ENCODE assay signal across 8 cellular contexts in genomic region chr17:66348605-66349165, GRCh38. TPM values are rescaled to one million over a fixed set of nuclear protein-coding genes. Genes with fewer than 3 reads are reported as not detected.
A peak's percentile ranks its signal among the peaks of the same experiment; 100 is the strongest.
DNase-seq lines count a peak whose midpoint lies in the region; ATAC-seq and TF ChIP-seq lines count a peak whose summit lies in the region.

No MANE protein-coding gene starts in this region.

- H3K4me1 ChIP-seq in PC-3 (ENCODE audit: insufficient read depth, low read length), result peaks cover 62% of the 10 kb centered on the region
- peaks cover 18% of the 10 kb centered on the region for H3K4me1 ChIP-seq in fibroblast of lung (ENCODE audit: control insufficient read depth, extremely low read depth, insufficient read depth, low read length)

- no peaks in the 10 kb centered on the region for H3K27me3 ChIP-seq in PC-3 (ENCODE audit: low read length)
- no peaks in the 10 kb centered on the region for H3K27me3 ChIP-seq in fibroblast of lung (ENCODE audit: control insufficient read depth, insufficient read depth, low read length)

- no peaks in the 10 kb centered on the region for H3K9me2 ChIP-seq in PC-3 (replicated peaks; ENCODE audit: low read length)

- no peaks in the 10 kb centered on the region for H3K9me3 Mint-ChIP-seq in glutamatergic neuron (ENCODE audit: unreplicated experiment)

- H3K4me3 Mint-ChIP-seq in glutamatergic neuron (ENCODE audit: unreplicated experiment), result no peak overlapping the region

- peaks cover 17% of the 10 kb centered on the region for H3F3A ChIP-seq in PC-3 (ENCODE audit: low read length, unreplicated experiment)

- CTCF ChIA-PET in PC-3 (lab: Charles Lee), result interaction anchor here (0.6 kb wide), 1 partner anchor 31 kb away, joined by 3 read pairs; no protein-coding TSS in a partner anchor

- H3K4me3 ChIP-seq in PC-3 (ENCODE audit: low read length), result peak overlapping the region; percentile 51
- no peak overlapping the region for H3K4me3 ChIP-seq in fibroblast of lung (replicated peaks in 1 of 4; ENCODE audit: control extremely low read depth in 1 of 4, insufficient read depth in 1 of 4, low read depth in 3 of 4, low read length in 4 of 4)

- no peaks in the 10 kb centered on the region for H3K9me3 ChIP-seq in PC-3 (ENCODE audit: low read length)
- no peaks in the 10 kb centered on the region for H3K9me3 ChIP-seq in fibroblast of lung (ENCODE audit: control insufficient read depth, insufficient read depth, low read depth, low read length)

- H3K9ac ChIP-seq in PC-3 (ENCODE audit: low read length) (peak overlapping the region; percentile 34), fibroblast of lung (ENCODE audit: insufficient read depth, low read length) (no peak overlapping the region)

- H3K36me3 ChIP-seq in PC-3 (ENCODE audit: low read depth, low read length) (no peaks in the 10 kb centered on the region), fibroblast of lung (ENCODE audit: control insufficient read depth, insufficient read depth, low read length) (no peaks in the 10 kb centered on the region)

- H3K27ac ChIP-seq in PC-3 (ENCODE audit: low read length) (peak overlapping the region; percentile 90), fibroblast of lung (ENCODE audit: insufficient read depth, low read length) (no peak overlapping the region)

- intact Hi-C loops in Right ventricle myocardium superior (cut with DNase I), result no loop called here
- intact Hi-C loops in cardiac septum (cut with DNase I), result no loop called here
- intact Hi-C loops in PC-3 (cut with micrococcal nuclease), result loop anchor here (1.0 to 5.0 kb wide), 7 partner anchors 26 to 276 kb away; no protein-coding TSS in a partner anchor

- no peak for DNase-seq in Right ventricle myocardium superior
- no peak for DNase-seq in cardiac septum (ENCODE audit: low spot score)
- peak; percentile 92 for DNase-seq in PC-3
- peak; percentile 81 to 88 for DNase-seq in fibroblast of lung (ENCODE audit: low read depth in 2 of 2)
- peak; percentile 46 for DNase-seq in smooth muscle cell of the brain vasculature (ENCODE audit: low read depth, low spot score)
- no peak for DNase-seq in effector CD4-positive, alpha-beta T cell
- no peak for DNase-seq in glutamatergic neuron

- TF ChIP-seq CTCF in PC-3 (conservative IDR thresholded peaks at IDR 0.05; ENCODE audit: low read depth, low read length) (no peak), fibroblast of lung (conservative IDR thresholded peaks at IDR 0.05 in 1 of 2, IDR thresholded peaks at IDR 0.05 in 1 of 2; ENCODE audit: low read depth in 1 of 2, low read length in 2 of 2) (no peak), glutamatergic neuron (IDR thresholded peaks at IDR 0.05; ENCODE audit: partially characterized antibody, unreplicated experiment) (no peak)

- POLR2A ChIA-PET in PC-3 (lab: Charles Lee; ENCODE audit: unreplicated experiment), result no interaction called here

- H4K20me1 ChIP-seq in PC-3 (ENCODE audit: low read length) (no peaks in the 10 kb centered on the region), fibroblast of lung (ENCODE audit: control insufficient read depth, extremely low read depth, insufficient read depth, low read length) (peaks cover 2% of the 10 kb centered on the region)

- peaks cover 75% of the 10 kb centered on the region for H3K79me2 ChIP-seq in PC-3 (ENCODE audit: low read length)
- H3K79me2 ChIP-seq in fibroblast of lung (ENCODE audit: control insufficient read depth, insufficient read depth, low read length), result peaks cover 81% of the 10 kb centered on the region

- BruUV-seq in PC-3 (replicated peaks; lab: Mats Ljungman, UMichigan), result no TSS peak

- H2AFZ ChIP-seq in PC-3 (ENCODE audit: low read length) (peak overlapping the region; percentile 56; the same call in 1 of the 2 replicates), fibroblast of lung (ENCODE audit: low read length) (no peak overlapping the region)

- no peaks in the 10 kb centered on the region for H3K27me3 Mint-ChIP-seq in glutamatergic neuron (ENCODE audit: unreplicated experiment)

- no peaks in the 10 kb centered on the region for H3K36me3 Mint-ChIP-seq in glutamatergic neuron (ENCODE audit: unreplicated experiment)

- H3K4me2 ChIP-seq in PC-3 (ENCODE audit: low read length) (peak overlapping the region; percentile 84), fibroblast of lung (ENCODE audit: extremely low read depth, insufficient read depth, low read length) (peak overlapping the region; percentile 67)

- peaks cover 3% of the 10 kb centered on the region for H3K4me1 Mint-ChIP-seq in glutamatergic neuron (ENCODE audit: low read depth, unreplicated experiment)

- H3K27ac Mint-ChIP-seq in glutamatergic neuron (ENCODE audit: unreplicated experiment), result no peak overlapping the region

- ATAC-seq in Right ventricle myocardium superior (ENCODE audit: poor library complexity), result peak; percentile 87
- ATAC-seq in PC-3, result peak; percentile 82
- no peak for ATAC-seq in GM18867 (IDR thresholded peaks at IDR 0.05; ENCODE audit: unreplicated experiment)

RNA-seq across cellular contexts. Expression of gene PRKCA, which starts 46.3 kb away (rescaled TPM):
- 5.4 TPM for total RNA-seq in Right ventricle myocardium superior
- total RNA-seq in cardiac septum, result 15.0 TPM
- 22.6 and 28.2 TPM in 2 replicates for total RNA-seq in PC-3 (2014; rRNA removed)
- 14.6 and 34.0 TPM in 2 replicates for total RNA-seq in fibroblast of lung
- 46.3 and 74.2 TPM in 2 replicates for polyA plus RNA-seq in fibroblast of lung
- 25.2 and 45.4 TPM in 2 replicates for polyA plus RNA-seq in fibroblast of lung (2012)
- 105 and 147 TPM in 2 replicates for polyA minus RNA-seq in fibroblast of lung (ENCODE audit: low replicate concordance)
- 2.2 TPM for total RNA-seq in glutamatergic neuron (ENCODE audit: unreplicated experiment)

Comparison
In these comparisons a context has a peak if more than half of its experiments do, and no peak if none do; other contexts are left out.
1. DNase-seq: peak in PC-3 (single experiment), fibroblast of lung (2 of 2) and smooth muscle cell of the brain vasculature (single experiment); none in Right ventricle myocardium superior (single experiment), cardiac septum (single experiment), effector CD4-positive, alpha-beta T cell (single experiment) and glutamatergic neuron (single experiment).